In the genomic region with DNA sequence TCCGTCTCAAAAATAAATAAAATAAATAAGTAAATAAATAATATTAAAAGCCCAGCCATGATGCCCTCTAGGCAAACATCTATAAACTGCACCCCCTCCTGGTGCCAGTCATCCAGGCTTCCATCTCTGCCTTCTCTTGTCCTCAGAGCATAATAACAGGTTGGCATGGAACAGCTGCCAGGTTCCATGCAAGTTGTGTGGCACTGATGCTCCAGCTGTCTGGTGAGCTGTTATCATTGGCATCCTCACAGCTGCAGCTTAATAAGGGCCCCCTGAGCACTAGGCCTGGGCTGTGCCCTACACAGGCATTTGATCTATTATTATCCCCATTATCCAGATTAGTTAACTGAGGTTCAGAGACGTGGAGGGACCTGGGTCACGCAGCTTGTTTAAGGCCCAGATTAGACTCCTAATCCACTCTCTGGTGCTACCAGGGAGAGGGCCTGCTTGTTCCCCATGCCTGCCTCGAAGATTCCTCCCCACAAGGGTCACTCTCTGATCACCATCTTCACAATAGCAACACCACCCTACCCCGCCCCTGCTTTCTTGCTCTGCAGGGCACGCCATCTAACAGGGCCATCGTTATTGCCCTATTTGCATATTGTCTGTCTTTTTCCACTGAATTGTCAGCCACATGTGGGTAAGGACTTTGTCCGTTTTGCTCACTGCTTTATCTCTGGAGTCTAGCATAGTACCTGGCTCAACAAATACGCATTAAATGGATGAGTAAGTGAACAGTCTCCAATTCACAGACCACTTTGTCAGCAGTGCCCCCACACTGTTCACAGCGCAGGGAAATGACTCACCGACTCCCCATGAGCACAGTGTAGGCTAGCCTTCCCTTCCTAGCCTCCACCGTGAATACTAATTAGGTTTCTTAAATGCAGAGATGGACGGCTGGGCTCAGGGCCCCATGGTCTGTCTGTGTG, we compare ENCODE assay signal across 16 cellular contexts. TPM values are rescaled to one million over a fixed set of nuclear protein-coding genes. Genes with fewer than 3 reads are reported as not detected.
DNase-seq lines count a peak whose midpoint lies in the region; ATAC-seq, FAIRE-seq and TF ChIP-seq lines count a peak whose summit lies in the region.
"Had no signal": no experiment of that assay in that cellular context is flagged by ENCODE, and none has a peak within 500 bp of the region (broad histone marks: within the 10 kb centered on the region; RNA-seq: fewer than 3 reads in every experiment).

No MANE protein-coding gene starts in this region.

- no peak overlapping the region for H3K4me3 ChIP-seq in A673 (ENCODE audit: low read depth, low read length, poor library complexity, severe bottlenecking)
- H3K4me3 ChIP-seq in GM23248, result no peak overlapping the region
- peak overlapping the region; percentile 12 for H3K4me3 ChIP-seq in astrocyte (ENCODE audit: insufficient read depth, low read depth, low read length)
- H3K4me3 ChIP-seq: colonic mucosa, esophagus squamous epithelium had no signal

- H3K27ac Mint-ChIP-seq in astrocyte (ENCODE audit: unreplicated experiment), result peak overlapping the region; percentile 69
- H3K27ac Mint-ChIP-seq: progenitor cell of endocrine pancreas had no signal

- peaks cover 3% of the 10 kb centered on the region for H3K4me1 ChIP-seq in A673 (ENCODE audit: insufficient read depth, low read length, poor library complexity, severe bottlenecking)
- H3K4me1 ChIP-seq in GM23248 (ENCODE audit: insufficient read depth), result peaks cover 9% of the 10 kb centered on the region
- H3K4me1 ChIP-seq in astrocyte (ENCODE audit: insufficient read depth, low read length), result peaks cover 21% of the 10 kb centered on the region

- H3K9me2 ChIP-seq in GM23248 (ENCODE audit: insufficient read depth), result no peaks in the 10 kb centered on the region

- H3K4me2 ChIP-seq in GM23248 (ENCODE audit: unreplicated experiment) (no peak overlapping the region), astrocyte (ENCODE audit: low read length) (peak overlapping the region; percentile 97)

- no peak overlapping the region for H3K27ac ChIP-seq in A673 (ENCODE audit: low read depth, low read length, poor library complexity, severe bottlenecking)
- peak overlapping the region; percentile 21; the same call in 1 of the 2 replicates for H3K27ac ChIP-seq in GM23248
- H3K27ac ChIP-seq in astrocyte (ENCODE audit: low read depth, low read length), result peak overlapping the region; percentile 66
- H3K27ac ChIP-seq: colonic mucosa, esophagus squamous epithelium had no signal

- H3K79me2 ChIP-seq in GM23248 (ENCODE audit: insufficient read depth), result peaks cover 15% of the 10 kb centered on the region; the same call in 1 of the 2 replicates
- peaks cover 4% of the 10 kb centered on the region for H3K79me2 ChIP-seq in astrocyte (ENCODE audit: insufficient read depth, low read length)

- intact Hi-C loops in A673 (cut with micrococcal nuclease; ENCODE audit: unreplicated experiment), result no loop called here

- 57 to 61% methylated on average over 13 of the region's 13 CpGs for WGBS in GM23248 (ENCODE audit: low coverage in 1 of 2, low lambda C conversion rate in 2 of 2, missing lambda C conversion rate in 2 of 2), 2 experiments

- ATAC-seq in HG02852 (IDR thresholded peaks at IDR 0.05; ENCODE audit: unreplicated experiment), result no peak
- ATAC-seq: Panc1 had no signal

- CTCF ChIA-PET in A673 (lab: Charles Lee), result no interaction called here

- peaks cover 11% of the 10 kb centered on the region; the same call in 1 of the 2 replicates for H3F3A ChIP-seq in GM23248 (ENCODE audit: insufficient read depth)

- no peak for FAIRE-seq in astrocyte (lab: Jason Lieb, UNC)

- in situ Hi-C loops in GM23248 (cut with MboI), result no loop called here

- peak overlapping the region; percentile 29; the same call in 1 of the 2 replicates for H2AFZ ChIP-seq in GM23248
- peak overlapping the region; percentile 52 for H2AFZ ChIP-seq in astrocyte (ENCODE audit: low read depth, low read length)

- no peak for TF ChIP-seq CTCF in A673 (conservative IDR thresholded peaks at IDR 0.05; ENCODE audit: low read depth, low read length)
- no peak for TF ChIP-seq CTCF in astrocyte (IDR thresholded peaks at IDR 0.05; ENCODE audit: insufficient read depth, low read depth, low read length)

- peaks cover 4% of the 10 kb centered on the region for H3K36me3 Mint-ChIP-seq in astrocyte (ENCODE audit: low read depth, unreplicated experiment)
- H3K36me3 Mint-ChIP-seq: activated naive CD8-positive, alpha-beta T cell treated with anti-CD3 and anti-CD28 coated beads, Interleukin-2, amount 10 ng/mL, durations not matched to agents 7 days and 5 days had no signal

- H3K36me3 ChIP-seq in A673 (ENCODE audit: insufficient read depth, low read length, poor library complexity, severe bottlenecking), result no peaks in the 10 kb centered on the region
- H3K36me3 ChIP-seq in GM23248 (ENCODE audit: low read depth), result no peaks in the 10 kb centered on the region
- H3K36me3 ChIP-seq in astrocyte (ENCODE audit: insufficient read depth, low read length), result no peaks in the 10 kb centered on the region
- H3K36me3 ChIP-seq: BLaER1 treated with 17β-estradiol and CSF1 and Interleukin-3, amounts not matched to agents 10 nM and 100 nM; colonic mucosa; esophagus squamous epithelium had no signal

- POLR2A ChIA-PET in A673 (lab: Charles Lee; ENCODE audit: low non-redundant PET), result no interaction called here

- H3K9me3 ChIP-seq in A673 (ENCODE audit: low read depth, low read length, poor library complexity, severe bottlenecking) (no peaks in the 10 kb centered on the region), GM23248 (ENCODE audit: low read depth) (no peaks in the 10 kb centered on the region), astrocyte (ENCODE audit: insufficient read depth, low read depth, low read length) (no peaks in the 10 kb centered on the region)
- H3K9me3 ChIP-seq: BLaER1 treated with 17β-estradiol and CSF1 and Interleukin-3, amounts not matched to agents 10 nM and 100 nM; colonic mucosa; esophagus squamous epithelium had no signal

- no peaks in the 10 kb centered on the region for H3K9me3 Mint-ChIP-seq in astrocyte (ENCODE audit: unreplicated experiment)
- H3K9me3 Mint-ChIP-seq: activated naive CD8-positive, alpha-beta T cell treated with anti-CD3 and anti-CD28 coated beads, Interleukin-2, amount 10 ng/mL, durations not matched to agents 7 days and 5 days had no signal

- H4K20me1 ChIP-seq in GM23248 (ENCODE audit: insufficient read depth) (no peaks in the 10 kb centered on the region), astrocyte (ENCODE audit: insufficient read depth, low read length) (no peaks in the 10 kb centered on the region)
- H4K20me1 ChIP-seq: BLaER1 treated with 17β-estradiol and CSF1 and Interleukin-3, amounts not matched to agents 10 nM and 100 nM had no signal

- H3K27me3 ChIP-seq in A673 (replicated peaks; ENCODE audit: insufficient read depth, low read depth, low read length, poor library complexity) (no peaks in the 10 kb centered on the region), GM23248 (replicated peaks; ENCODE audit: insufficient read depth) (no peaks in the 10 kb centered on the region), astrocyte (ENCODE audit: insufficient read depth, low read length) (no peaks in the 10 kb centered on the region)

- H3K27me3 Mint-ChIP-seq in astrocyte (ENCODE audit: low read depth, unreplicated experiment), result no peaks in the 10 kb centered on the region

- DNase-seq in A673 (ENCODE audit: low spot score), result peak; percentile 74
- peak; percentile 62 for DNase-seq in GM23248
- peak; percentile 79 for DNase-seq in astrocyte (ENCODE audit: low read depth)
- peak; percentile 70 for DNase-seq in iris pigment epithelial cell (ENCODE audit: low read depth)
- no peak for DNase-seq in NCI-H345 (lab: John Stamatoyannopoulos, UW)
- DNase-seq in NCI-H146 treated with DMSO at 0.1 percent for 48 hours (lab: John Stamatoyannopoulos, UW; ENCODE audit: unreplicated experiment), result no peak
- no peak for DNase-seq in NCI-H524 (lab: John Stamatoyannopoulos, UW)
- DNase-seq: activated naive CD8-positive, alpha-beta T cell treated with anti-CD3 and anti-CD28 coated beads, Interleukin-2, amount 10 ng/mL, durations not matched to agents 7 days and 5 days; colonic mucosa; esophagus squamous epithelium; NCI-H146; NCI-H510A treated with DMSO at 0.1 percent for 48 hours had no signal

- no TSS peak for BruUV-seq in A673 (replicated peaks; lab: Mats Ljungman, UMichigan)

- H3K4me3 Mint-ChIP-seq in astrocyte (ENCODE audit: unreplicated experiment), result peak overlapping the region; percentile 91

- H3K9ac ChIP-seq in GM23248 (no peak overlapping the region), astrocyte (ENCODE audit: low read length) (no peak overlapping the region)

- H3K4me1 Mint-ChIP-seq in astrocyte (ENCODE audit: low read depth, unreplicated experiment), result peaks cover 21% of the 10 kb centered on the region

RNA-seq across cellular contexts. Expression of gene DNM1, which starts 1.5 kb away (rescaled TPM):
- total RNA-seq in A673 (2021), result 7.6 and 11.8 TPM in 2 replicates
- 11.3 and 12.1 TPM in 2 replicates for total RNA-seq in GM23248 (2014; rRNA removed; shearing (Covaris generic))
- 13.7 and 19.0 TPM in 2 replicates for polyA plus RNA-seq in GM23248 (2016; fragmentation: Nextera tagmentation; extraction: Ambion mirVana)
- total RNA-seq in astrocyte, result 29.7 and 37.6 TPM in 2 replicates

RNA-seq across cellular contexts. Expression of gene CIZ1, which starts 10.3 kb away (rescaled TPM):
- total RNA-seq in A673 (2021) (158 and 161 TPM in 2 replicates), astrocyte (110 and 117 TPM in 2 replicates)
- 39.1 and 48.5 TPM in 2 replicates for total RNA-seq in GM23248 (2014; rRNA removed; shearing (Covaris generic))
- 73.1 and 74.7 TPM in 2 replicates for polyA plus RNA-seq in GM23248 (2016; fragmentation: Nextera tagmentation; extraction: Ambion mirVana)

RNA-seq across cellular contexts. Expression of gene BBLN, which starts 41.6 kb away (rescaled TPM):
- 41.9 and 50.2 TPM in 2 replicates for total RNA-seq in A673 (2021)
- 229 and 315 TPM in 2 replicates for total RNA-seq in GM23248 (2014; rRNA removed; shearing (Covaris generic))
- polyA plus RNA-seq in GM23248 (2016; fragmentation: Nextera tagmentation; extraction: Ambion mirVana), result 137 and 142 TPM in 2 replicates
- total RNA-seq in astrocyte, result 47.3 and 56.6 TPM in 2 replicates

RNA-seq across cellular contexts. Expression of gene LCN2, which starts 52.5 kb away (rescaled TPM):
- total RNA-seq in A673 (2021) (not detected in 2 replicates), astrocyte (not detected in 2 replicates)
- not detected in 2 replicates for total RNA-seq in GM23248 (2014; rRNA removed; shearing (Covaris generic))
- not detected in 2 replicates for polyA plus RNA-seq in GM23248 (2016; fragmentation: Nextera tagmentation; extraction: Ambion mirVana)
- total RNA-seq: activated naive CD8-positive, alpha-beta T cell treated with anti-CD3 and anti-CD28 coated beads, Interleukin-2, amount 10 ng/mL, durations not matched to agents 7 days and 5 days; progenitor cell of endocrine pancreas had no signal

Comparison
In these comparisons a context has a peak if more than half of its experiments do, and no peak if none do; other contexts are left out.
1. DNase-seq: peak in A673 (single experiment), GM23248 (single experiment), astrocyte (single experiment) and iris pigment epithelial cell (single experiment); none in NCI-H345 (single experiment), NCI-H146 treated with DMSO at 0.1 percent for 48 hours (single experiment) and NCI-H524 (0 of 2).